In the genomic region with DNA sequence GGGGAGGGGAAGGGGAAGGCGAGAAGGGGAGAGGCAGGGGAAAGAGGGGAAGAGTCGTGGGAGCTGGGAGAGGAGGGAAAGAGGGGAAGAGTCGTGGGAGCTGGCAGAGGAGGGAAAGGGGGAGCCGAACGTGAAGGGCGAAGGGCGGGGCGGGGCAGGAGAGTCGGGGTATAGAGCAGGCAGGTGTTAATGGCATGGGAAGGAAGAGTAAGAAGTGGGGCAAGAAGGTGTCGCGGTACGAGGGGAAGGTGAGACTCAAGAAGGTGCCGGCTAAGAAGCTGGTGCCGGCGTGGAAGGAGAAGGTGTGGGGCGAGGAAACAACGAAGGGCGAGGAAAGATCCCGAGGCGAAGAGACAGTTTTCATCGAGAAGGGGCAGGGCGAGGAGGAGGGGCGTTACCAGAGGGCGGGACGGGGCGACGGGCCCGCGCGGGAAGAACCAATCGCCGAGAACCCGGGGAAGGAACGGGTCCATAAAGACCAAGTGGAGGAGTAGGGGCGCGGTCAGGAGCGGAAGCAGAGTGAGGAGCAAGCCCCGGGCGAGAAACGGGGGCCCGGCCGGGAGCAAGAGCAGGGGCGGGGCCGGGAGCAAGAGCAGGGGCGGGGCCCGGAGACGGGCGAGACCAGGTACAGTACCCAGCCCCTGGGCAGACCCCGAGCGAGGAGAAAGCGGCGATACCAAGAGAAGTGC, we compare ENCODE assay signal across 8 cellular contexts. TPM values are rescaled to one million over a fixed set of nuclear protein-coding genes. Genes with fewer than 3 reads are reported as not detected.
DNase-seq lines count a peak whose midpoint lies in the region; ATAC-seq and TF ChIP-seq lines count a peak whose summit lies in the region.

No MANE protein-coding gene starts in this region.

- peak overlapping the region; percentile 99 for H2AFZ ChIP-seq in GM23338
- peak overlapping the region; percentile 96 for H2AFZ ChIP-seq in fibroblast of lung (ENCODE audit: low read length)

- H3K4me2 ChIP-seq in GM23338 (peak overlapping the region; percentile 95), fibroblast of lung (ENCODE audit: extremely low read depth, insufficient read depth, low read length) (peak overlapping the region; percentile 100)

- H3K9me2 ChIP-seq in GM23338 (ENCODE audit: insufficient read depth), result no peaks in the 10 kb centered on the region

- peak; percentile 82 for ATAC-seq in GM23338
- peak; percentile 69 to 75 for ATAC-seq in naive thymus-derived CD8-positive, alpha-beta T cell
- ATAC-seq in stimulated activated memory B cell treated with anti-CD40 and anti-IgM and Interleukin-4, amounts not matched to agents 10 μg/mL and 1 μg/mL and 100 μg/mL, for 72 hours, result peak; percentile 89

- TF ChIP-seq CTCF in GM23338 (conservative IDR thresholded peaks at IDR 0.05; ENCODE audit: low read depth in 2 of 2), result no peak
- TF ChIP-seq CTCF in fibroblast of lung (conservative IDR thresholded peaks at IDR 0.05 in 1 of 2, IDR thresholded peaks at IDR 0.05 in 1 of 2; ENCODE audit: low read depth in 1 of 2, low read length in 2 of 2), result no peak

- POLR2A ChIA-PET in naive thymus-derived CD8-positive, alpha-beta T cell (lab: Charles Lee), result interaction anchor here (0.7 to 4.1 kb wide), 10 partner anchors 18 to 434 kb away, joined by 3 to 56 read pairs (median 4); partner anchors contain the start of genes EIF3K, FAM98C, MAP4K1 and PSMD8

- peak overlapping the region; percentile 78; the same call in 1 of the 2 replicates for H3K27ac ChIP-seq in GM23338 (ENCODE audit: low read depth)
- H3K27ac ChIP-seq in fibroblast of lung (ENCODE audit: insufficient read depth, low read length), result peak overlapping the region; percentile 72

- H3K4me1 ChIP-seq in GM23338 (ENCODE audit: insufficient read depth), result peaks cover 10% of the 10 kb centered on the region
- peaks cover 2% of the 10 kb centered on the region for H3K4me1 ChIP-seq in fibroblast of lung (ENCODE audit: control insufficient read depth, extremely low read depth, insufficient read depth, low read length)

- no peaks in the 10 kb centered on the region; the same call in 2 of the 3 replicates for H3K9me3 Mint-ChIP-seq in GM23338
- no peaks in the 10 kb centered on the region for H3K9me3 Mint-ChIP-seq in naive thymus-derived CD8-positive, alpha-beta T cell
- no peaks in the 10 kb centered on the region for H3K9me3 Mint-ChIP-seq in stimulated activated memory B cell treated with anti-CD40 and anti-IgM and Interleukin-4, amounts not matched to agents 10 μg/mL and 1 μg/mL and 100 μg/mL, for 72 hours

- no peaks in the 10 kb centered on the region for H3K9me3 ChIP-seq in fibroblast of lung (ENCODE audit: control insufficient read depth, insufficient read depth, low read depth, low read length)

- no peaks in the 10 kb centered on the region for H3K36me3 Mint-ChIP-seq in GM23338 (ENCODE audit: low read depth)
- H3K36me3 Mint-ChIP-seq in naive thymus-derived CD8-positive, alpha-beta T cell, result no peaks in the 10 kb centered on the region
- H3K36me3 Mint-ChIP-seq in stimulated activated memory B cell treated with anti-CD40 and anti-IgM and Interleukin-4, amounts not matched to agents 10 μg/mL and 1 μg/mL and 100 μg/mL, for 72 hours, result peaks cover 6% of the 10 kb centered on the region

- H3K4me3 ChIP-seq in GM23338 (peak overlapping the region; percentile 82), fibroblast of lung (replicated peaks in 1 of 4; ENCODE audit: control extremely low read depth in 1 of 4, insufficient read depth in 1 of 4, low read depth in 3 of 4, low read length in 4 of 4) (peak overlapping the region; percentile 84 to 93 (median 92))

- H3K27me3 Mint-ChIP-seq in GM23338 (ENCODE audit: insufficient read depth, low read depth, poor library complexity), result peaks cover 10% of the 10 kb centered on the region
- no peaks in the 10 kb centered on the region for H3K27me3 Mint-ChIP-seq in naive thymus-derived CD8-positive, alpha-beta T cell
- H3K27me3 Mint-ChIP-seq in stimulated activated memory B cell treated with anti-CD40 and anti-IgM and Interleukin-4, amounts not matched to agents 10 μg/mL and 1 μg/mL and 100 μg/mL, for 72 hours, result no peaks in the 10 kb centered on the region

- DNase-seq in Daoy (ENCODE audit: low read depth) (peak; percentile 98), GM23338 (ENCODE audit: low spot score) (peak; percentile 98), LHCN-M2 (ENCODE audit: low read depth) (peak; percentile 92), RPMI7951 (ENCODE audit: low read depth) (peak; percentile 96), fibroblast of lung (ENCODE audit: low read depth in 2 of 2) (peak; percentile 92 to 93)
- peak; percentile 86 to 88 for DNase-seq in activated T-helper 1 cell treated with anti-CD3 and anti-CD28 coated beads, Interleukin-2, amount 50 U/mL, for 16 hours (ENCODE audit: low read depth in 1 of 2, low spot score in 1 of 2)
- peak; percentile 85 to 95 (median 92) for DNase-seq in naive thymus-derived CD8-positive, alpha-beta T cell

- H3K4me3 Mint-ChIP-seq in GM23338, result peak overlapping the region; percentile 94
- peak overlapping the region; percentile 88 to 99 (median 94) for H3K4me3 Mint-ChIP-seq in naive thymus-derived CD8-positive, alpha-beta T cell
- H3K4me3 Mint-ChIP-seq in stimulated activated memory B cell treated with anti-CD40 and anti-IgM and Interleukin-4, amounts not matched to agents 10 μg/mL and 1 μg/mL and 100 μg/mL, for 72 hours, result peak overlapping the region; percentile 94

- peaks cover 10% of the 10 kb centered on the region for H3K4me1 Mint-ChIP-seq in GM23338
- peaks cover 12 to 32% (median 22%) of the 10 kb centered on the region in 4 donors for H3K4me1 Mint-ChIP-seq in naive thymus-derived CD8-positive, alpha-beta T cell
- peaks cover 14% of the 10 kb centered on the region for H3K4me1 Mint-ChIP-seq in stimulated activated memory B cell treated with anti-CD40 and anti-IgM and Interleukin-4, amounts not matched to agents 10 μg/mL and 1 μg/mL and 100 μg/mL, for 72 hours

- H4K20me1 ChIP-seq in GM23338 (replicated peaks; ENCODE audit: insufficient read depth), result no peaks in the 10 kb centered on the region; the same call in 1 of the 2 replicates
- H4K20me1 ChIP-seq in fibroblast of lung (ENCODE audit: control insufficient read depth, extremely low read depth, insufficient read depth, low read length), result no peaks in the 10 kb centered on the region

- no peaks in the 10 kb centered on the region; the same call in 1 of the 2 replicates for H3K36me3 ChIP-seq in GM23338 (ENCODE audit: insufficient read depth)
- no peaks in the 10 kb centered on the region for H3K36me3 ChIP-seq in fibroblast of lung (ENCODE audit: control insufficient read depth, insufficient read depth, low read length)

- H3K27me3 ChIP-seq in GM23338 (ENCODE audit: insufficient read depth) (no peaks in the 10 kb centered on the region), fibroblast of lung (ENCODE audit: control insufficient read depth, insufficient read depth, low read length) (no peaks in the 10 kb centered on the region)

- H3K27ac Mint-ChIP-seq in GM23338, result peak overlapping the region; percentile 95
- H3K27ac Mint-ChIP-seq in naive thymus-derived CD8-positive, alpha-beta T cell, result peak overlapping the region; percentile 88 to 100 (median 98)
- H3K27ac Mint-ChIP-seq in stimulated activated memory B cell treated with anti-CD40 and anti-IgM and Interleukin-4, amounts not matched to agents 10 μg/mL and 1 μg/mL and 100 μg/mL, for 72 hours, result peak overlapping the region; percentile 86

- H3K79me2 ChIP-seq in GM23338 (replicated peaks; ENCODE audit: insufficient read depth), result no peaks in the 10 kb centered on the region
- H3K79me2 ChIP-seq in fibroblast of lung (ENCODE audit: control insufficient read depth, insufficient read depth, low read length), result no peaks in the 10 kb centered on the region

- H3K9ac ChIP-seq in fibroblast of lung (ENCODE audit: insufficient read depth, low read length), result peak overlapping the region; percentile 62

- H3F3A ChIP-seq in GM23338 (replicated peaks; ENCODE audit: low read depth), result 0 out of 2 replicates have a peak, but pooled peaks cover 5% of the 10 kb centered on the region

RNA-seq across cellular contexts. Expression of gene CATSPERG, which starts 0.5 kb away (rescaled TPM):
- total RNA-seq in Daoy (2014; rRNA removed; shearing (Covaris generic)), result 0.23 and 0.45 TPM in 2 replicates
- total RNA-seq in GM23338 (2014; rRNA removed; shearing (Covaris generic)), result 1.4 and 4.2 TPM in 2 replicates
- polyA plus RNA-seq in GM23338 (2016; fragmentation: Nextera tagmentation; extraction: Ambion mirVana), result 1.4 and 1.9 TPM in 2 replicates
- 0.11 and 0.71 TPM in 2 replicates for total RNA-seq in LHCN-M2 (2014; rRNA removed)
- polyA plus RNA-seq in LHCN-M2 (2012), result 0.66 TPM
- total RNA-seq in RPMI7951 (2014; rRNA removed; shearing (Covaris generic)), result 0.10 TPM in 1 of 2 replicates, not detected in the other
- 1.3 and 2.0 TPM in 2 replicates for total RNA-seq in fibroblast of lung
- 0.16 and 0.43 TPM in 2 replicates for polyA plus RNA-seq in fibroblast of lung
- 0.14 TPM in 1 of 2 replicates, not detected in the other for polyA plus RNA-seq in fibroblast of lung (2012)
- polyA minus RNA-seq in fibroblast of lung (ENCODE audit: low replicate concordance), result 1.2 TPM in 1 of 2 replicates, not detected in the other
- 10 to 100 TPM; 23.5 to 24.5 TPM for total RNA-seq in naive thymus-derived CD8-positive, alpha-beta T cell
- 1 to 10 TPM in 2 of 3 donors, under 1 TPM in 1; 0.76 to 6.6 (median 2.9) TPM for polyA plus RNA-seq in naive thymus-derived CD8-positive, alpha-beta T cell

RNA-seq across cellular contexts. Expression of gene KCNK6, which starts 16.4 kb away (rescaled TPM):
- total RNA-seq in Daoy (2014; rRNA removed; shearing (Covaris generic)), result 5.2 and 5.9 TPM in 2 replicates
- total RNA-seq in GM23338 (2014; rRNA removed; shearing (Covaris generic)), result 9.9 and 14.6 TPM in 2 replicates
- polyA plus RNA-seq in GM23338 (2016; fragmentation: Nextera tagmentation; extraction: Ambion mirVana), result 9.0 and 9.4 TPM in 2 replicates
- total RNA-seq in LHCN-M2 (2014; rRNA removed), result 3.2 and 4.4 TPM in 2 replicates
- 16.2 TPM for polyA plus RNA-seq in LHCN-M2 (2012)
- 0.12 and 0.29 TPM in 2 replicates for total RNA-seq in RPMI7951 (2014; rRNA removed; shearing (Covaris generic))
- 1.8 and 3.0 TPM in 2 replicates for total RNA-seq in fibroblast of lung
- polyA plus RNA-seq in fibroblast of lung, result 4.0 and 48.1 TPM in 2 replicates
- polyA plus RNA-seq in fibroblast of lung (2012), result 4.1 and 52.8 TPM in 2 replicates
- 2.3 and 37.9 TPM in 2 replicates for polyA minus RNA-seq in fibroblast of lung (ENCODE audit: low replicate concordance)
- total RNA-seq in naive thymus-derived CD8-positive, alpha-beta T cell, result 1 to 10 TPM; 6.6 to 6.8 TPM
- polyA plus RNA-seq in naive thymus-derived CD8-positive, alpha-beta T cell, result 1 to 10 TPM; 1.1 to 3.1 (median 1.2) TPM

RNA-seq across cellular contexts. Expression of gene YIF1B, which starts 20.3 kb away (rescaled TPM):
- total RNA-seq in Daoy (2014; rRNA removed; shearing (Covaris generic)), result 97.5 and 99.7 TPM in 2 replicates
- 102 and 106 TPM in 2 replicates for total RNA-seq in GM23338 (2014; rRNA removed; shearing (Covaris generic))
- polyA plus RNA-seq in GM23338 (2016; fragmentation: Nextera tagmentation; extraction: Ambion mirVana) (82.8 and 88.0 TPM in 2 replicates), fibroblast of lung (67.2 and 96.5 TPM in 2 replicates)
- total RNA-seq in LHCN-M2 (2014; rRNA removed) (117 and 118 TPM in 2 replicates), fibroblast of lung (32.6 and 73.3 TPM in 2 replicates)
- polyA plus RNA-seq in LHCN-M2 (2012), result 150 TPM
- 80.1 and 106 TPM in 2 replicates for total RNA-seq in RPMI7951 (2014; rRNA removed; shearing (Covaris generic))
- polyA plus RNA-seq in fibroblast of lung (2012), result 96.8 and 126 TPM in 2 replicates
- 133 and 206 TPM in 2 replicates for polyA minus RNA-seq in fibroblast of lung (ENCODE audit: low replicate concordance)
- total RNA-seq in naive thymus-derived CD8-positive, alpha-beta T cell, result 10 to 100 TPM; 33.7 to 36.4 TPM
- 10 to 100 TPM; 40.7 to 47.8 (median 44.9) TPM for polyA plus RNA-seq in naive thymus-derived CD8-positive, alpha-beta T cell

RNA-seq across cellular contexts. Expression of gene C19orf33, which starts 32.0 kb away (rescaled TPM):
- 2.7 TPM in 1 of 2 replicates, not detected in the other for total RNA-seq in Daoy (2014; rRNA removed; shearing (Covaris generic))
- total RNA-seq in GM23338 (2014; rRNA removed; shearing (Covaris generic)), result 26.7 and 58.9 TPM in 2 replicates
- 72.2 and 95.5 TPM in 2 replicates for polyA plus RNA-seq in GM23338 (2016; fragmentation: Nextera tagmentation; extraction: Ambion mirVana)
- 2.1 TPM in 1 of 2 replicates, not detected in the other for total RNA-seq in LHCN-M2 (2014; rRNA removed)
- 9.0 TPM for polyA plus RNA-seq in LHCN-M2 (2012)
- total RNA-seq in RPMI7951 (2014; rRNA removed; shearing (Covaris generic)), result not detected in 2 replicates
- not detected in 2 replicates for total RNA-seq in fibroblast of lung
- not detected in 2 replicates for polyA plus RNA-seq in fibroblast of lung
- 0.37 TPM in 1 of 2 replicates, not detected in the other for polyA plus RNA-seq in fibroblast of lung (2012)
- not detected in 2 replicates for polyA minus RNA-seq in fibroblast of lung (ENCODE audit: low replicate concordance)
- 1 to 10 TPM in 1 of 2 experiments, not detected in 1; 1.2 TPM for total RNA-seq in naive thymus-derived CD8-positive, alpha-beta T cell
- polyA plus RNA-seq in naive thymus-derived CD8-positive, alpha-beta T cell, result 1 to 10 TPM in 1 of 3 donors, not detected in 2; 1.1 TPM

RNA-seq across cellular contexts. Expression of gene PSMD8, which starts 38.3 kb away (rescaled TPM):
- 273 and 343 TPM in 2 replicates for total RNA-seq in Daoy (2014; rRNA removed; shearing (Covaris generic))
- 165 and 241 TPM in 2 replicates for total RNA-seq in GM23338 (2014; rRNA removed; shearing (Covaris generic))
- polyA plus RNA-seq in GM23338 (2016; fragmentation: Nextera tagmentation; extraction: Ambion mirVana) (129 and 138 TPM in 2 replicates), fibroblast of lung (287 and 366 TPM in 2 replicates)
- total RNA-seq in LHCN-M2 (2014; rRNA removed) (399 and 568 TPM in 2 replicates), fibroblast of lung (190 and 217 TPM in 2 replicates)
- 408 TPM for polyA plus RNA-seq in LHCN-M2 (2012)
- total RNA-seq in RPMI7951 (2014; rRNA removed; shearing (Covaris generic)), result 478 and 533 TPM in 2 replicates
- 221 and 297 TPM in 2 replicates for polyA plus RNA-seq in fibroblast of lung (2012)
- 338 and 417 TPM in 2 replicates for polyA minus RNA-seq in fibroblast of lung (ENCODE audit: low replicate concordance)
- total RNA-seq in naive thymus-derived CD8-positive, alpha-beta T cell, result 10 to 100 TPM; 73.8 to 80.7 TPM
- polyA plus RNA-seq in naive thymus-derived CD8-positive, alpha-beta T cell, result 100 to 1,000 TPM; 137 to 139 (median 137) TPM

Comparison
In these comparisons a context has a peak if more than half of its experiments do, and no peak if none do; other contexts are left out.
1. Peak in every context shown above with its lines: DNase-seq, ATAC-seq, H3K4me3 ChIP-seq and H3K27ac ChIP-seq.